Comparison of ENCODE assay signal across 1 cellular context in genomic region chrX:50448565-50448964, GRCh38.
TF ChIP-seq lines count a peak whose summit lies in the region.

No MANE protein-coding gene starts in this region.

TF ChIP-seq in H1, 55 proteins besides CTCF, POLR2A, EP300 and RAD21:
- TF ChIP-seq NRF1 (IDR thresholded peaks at IDR 0.05; ENCODE audit: low read depth, low read length) (no peak), KDM1A (IDR thresholded peaks at IDR 0.05; ENCODE audit: borderline replicate concordance, low read length) (no peak), JUND (IDR thresholded peaks at IDR 0.05; ENCODE audit: low read length) (no peak), CBX5 (IDR thresholded peaks at IDR 0.05; ENCODE audit: low read depth, low read length) (no peak), EGR1 (IDR thresholded peaks at IDR 0.05; ENCODE audit: borderline replicate concordance, low read depth, low read length) (no peak), SP2 (IDR thresholded peaks at IDR 0.05; ENCODE audit: low read length) (no peak), PHF8 (conservative IDR thresholded peaks at IDR 0.05; ENCODE audit: low read depth, low read length) (no peak), MAX (IDR thresholded peaks at IDR 0.05) (no peak), HDAC6 (IDR thresholded peaks at IDR 0.05; ENCODE audit: low read depth, low read length) (no peak), CTBP2 (IDR thresholded peaks at IDR 0.05; ENCODE audit: borderline replicate concordance, insufficient read depth, insufficient read length, low read length) (no peak), CHD1 (IDR thresholded peaks at IDR 0.05; ENCODE audit: low read depth, low read length) (no peak), SIN3A (conservative IDR thresholded peaks at IDR 0.05 in 1 of 2, IDR thresholded peaks at IDR 0.05 in 1 of 2; ENCODE audit: low read depth in 1 of 2, low read length in 2 of 2) (no peak), ASH2L (IDR thresholded peaks at IDR 0.05; ENCODE audit: low read length) (no peak)
- TF ChIP-seq, protein P1, sequence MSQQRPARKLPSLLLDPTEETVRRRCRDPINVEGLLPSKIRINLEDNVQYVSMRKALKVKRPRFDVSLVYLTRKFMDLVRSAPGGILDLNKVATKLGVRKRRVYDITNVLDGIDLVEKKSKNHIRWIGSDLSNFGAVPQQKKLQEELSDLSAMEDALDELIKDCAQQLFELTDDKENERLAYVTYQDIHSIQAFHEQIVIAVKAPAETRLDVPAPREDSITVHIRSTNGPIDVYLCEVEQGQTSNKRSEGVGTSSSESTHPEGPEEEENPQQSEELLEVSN (IDR thresholded peaks at IDR 0.05), result no peak
- TF ChIP-seq, protein P2, sequence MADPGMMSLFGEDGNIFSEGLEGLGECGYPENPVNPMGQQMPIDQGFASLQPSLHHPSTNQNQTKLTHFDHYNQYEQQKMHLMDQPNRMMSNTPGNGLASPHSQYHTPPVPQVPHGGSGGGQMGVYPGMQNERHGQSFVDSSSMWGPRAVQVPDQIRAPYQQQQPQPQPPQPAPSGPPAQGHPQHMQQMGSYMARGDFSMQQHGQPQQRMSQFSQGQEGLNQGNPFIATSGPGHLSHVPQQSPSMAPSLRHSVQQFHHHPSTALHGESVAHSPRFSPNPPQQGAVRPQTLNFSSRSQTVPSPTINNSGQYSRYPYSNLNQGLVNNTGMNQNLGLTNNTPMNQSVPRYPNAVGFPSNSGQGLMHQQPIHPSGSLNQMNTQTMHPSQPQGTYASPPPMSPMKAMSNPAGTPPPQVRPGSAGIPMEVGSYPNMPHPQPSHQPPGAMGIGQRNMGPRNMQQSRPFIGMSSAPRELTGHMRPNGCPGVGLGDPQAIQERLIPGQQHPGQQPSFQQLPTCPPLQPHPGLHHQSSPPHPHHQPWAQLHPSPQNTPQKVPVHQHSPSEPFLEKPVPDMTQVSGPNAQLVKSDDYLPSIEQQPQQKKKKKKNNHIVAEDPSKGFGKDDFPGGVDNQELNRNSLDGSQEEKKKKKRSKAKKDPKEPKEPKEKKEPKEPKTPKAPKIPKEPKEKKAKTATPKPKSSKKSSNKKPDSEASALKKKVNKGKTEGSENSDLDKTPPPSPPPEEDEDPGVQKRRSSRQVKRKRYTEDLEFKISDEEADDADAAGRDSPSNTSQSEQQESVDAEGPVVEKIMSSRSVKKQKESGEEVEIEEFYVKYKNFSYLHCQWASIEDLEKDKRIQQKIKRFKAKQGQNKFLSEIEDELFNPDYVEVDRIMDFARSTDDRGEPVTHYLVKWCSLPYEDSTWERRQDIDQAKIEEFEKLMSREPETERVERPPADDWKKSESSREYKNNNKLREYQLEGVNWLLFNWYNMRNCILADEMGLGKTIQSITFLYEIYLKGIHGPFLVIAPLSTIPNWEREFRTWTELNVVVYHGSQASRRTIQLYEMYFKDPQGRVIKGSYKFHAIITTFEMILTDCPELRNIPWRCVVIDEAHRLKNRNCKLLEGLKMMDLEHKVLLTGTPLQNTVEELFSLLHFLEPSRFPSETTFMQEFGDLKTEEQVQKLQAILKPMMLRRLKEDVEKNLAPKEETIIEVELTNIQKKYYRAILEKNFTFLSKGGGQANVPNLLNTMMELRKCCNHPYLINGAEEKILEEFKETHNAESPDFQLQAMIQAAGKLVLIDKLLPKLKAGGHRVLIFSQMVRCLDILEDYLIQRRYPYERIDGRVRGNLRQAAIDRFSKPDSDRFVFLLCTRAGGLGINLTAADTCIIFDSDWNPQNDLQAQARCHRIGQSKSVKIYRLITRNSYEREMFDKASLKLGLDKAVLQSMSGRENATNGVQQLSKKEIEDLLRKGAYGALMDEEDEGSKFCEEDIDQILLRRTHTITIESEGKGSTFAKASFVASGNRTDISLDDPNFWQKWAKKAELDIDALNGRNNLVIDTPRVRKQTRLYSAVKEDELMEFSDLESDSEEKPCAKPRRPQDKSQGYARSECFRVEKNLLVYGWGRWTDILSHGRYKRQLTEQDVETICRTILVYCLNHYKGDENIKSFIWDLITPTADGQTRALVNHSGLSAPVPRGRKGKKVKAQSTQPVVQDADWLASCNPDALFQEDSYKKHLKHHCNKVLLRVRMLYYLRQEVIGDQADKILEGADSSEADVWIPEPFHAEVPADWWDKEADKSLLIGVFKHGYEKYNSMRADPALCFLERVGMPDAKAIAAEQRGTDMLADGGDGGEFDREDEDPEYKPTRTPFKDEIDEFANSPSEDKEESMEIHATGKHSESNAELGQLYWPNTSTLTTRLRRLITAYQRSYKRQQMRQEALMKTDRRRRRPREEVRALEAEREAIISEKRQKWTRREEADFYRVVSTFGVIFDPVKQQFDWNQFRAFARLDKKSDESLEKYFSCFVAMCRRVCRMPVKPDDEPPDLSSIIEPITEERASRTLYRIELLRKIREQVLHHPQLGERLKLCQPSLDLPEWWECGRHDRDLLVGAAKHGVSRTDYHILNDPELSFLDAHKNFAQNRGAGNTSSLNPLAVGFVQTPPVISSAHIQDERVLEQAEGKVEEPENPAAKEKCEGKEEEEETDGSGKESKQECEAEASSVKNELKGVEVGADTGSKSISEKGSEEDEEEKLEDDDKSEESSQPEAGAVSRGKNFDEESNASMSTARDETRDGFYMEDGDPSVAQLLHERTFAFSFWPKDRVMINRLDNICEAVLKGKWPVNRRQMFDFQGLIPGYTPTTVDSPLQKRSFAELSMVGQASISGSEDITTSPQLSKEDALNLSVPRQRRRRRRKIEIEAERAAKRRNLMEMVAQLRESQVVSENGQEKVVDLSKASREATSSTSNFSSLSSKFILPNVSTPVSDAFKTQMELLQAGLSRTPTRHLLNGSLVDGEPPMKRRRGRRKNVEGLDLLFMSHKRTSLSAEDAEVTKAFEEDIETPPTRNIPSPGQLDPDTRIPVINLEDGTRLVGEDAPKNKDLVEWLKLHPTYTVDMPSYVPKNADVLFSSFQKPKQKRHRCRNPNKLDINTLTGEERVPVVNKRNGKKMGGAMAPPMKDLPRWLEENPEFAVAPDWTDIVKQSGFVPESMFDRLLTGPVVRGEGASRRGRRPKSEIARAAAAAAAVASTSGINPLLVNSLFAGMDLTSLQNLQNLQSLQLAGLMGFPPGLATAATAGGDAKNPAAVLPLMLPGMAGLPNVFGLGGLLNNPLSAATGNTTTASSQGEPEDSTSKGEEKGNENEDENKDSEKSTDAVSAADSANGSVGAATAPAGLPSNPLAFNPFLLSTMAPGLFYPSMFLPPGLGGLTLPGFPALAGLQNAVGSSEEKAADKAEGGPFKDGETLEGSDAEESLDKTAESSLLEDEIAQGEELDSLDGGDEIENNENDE (IDR thresholded peaks at IDR 0.05; ENCODE audit: insufficient replicate concordance, low read length), result no peak
